ENCODE assay signal across 8 cellular contexts in the genomic region with DNA sequence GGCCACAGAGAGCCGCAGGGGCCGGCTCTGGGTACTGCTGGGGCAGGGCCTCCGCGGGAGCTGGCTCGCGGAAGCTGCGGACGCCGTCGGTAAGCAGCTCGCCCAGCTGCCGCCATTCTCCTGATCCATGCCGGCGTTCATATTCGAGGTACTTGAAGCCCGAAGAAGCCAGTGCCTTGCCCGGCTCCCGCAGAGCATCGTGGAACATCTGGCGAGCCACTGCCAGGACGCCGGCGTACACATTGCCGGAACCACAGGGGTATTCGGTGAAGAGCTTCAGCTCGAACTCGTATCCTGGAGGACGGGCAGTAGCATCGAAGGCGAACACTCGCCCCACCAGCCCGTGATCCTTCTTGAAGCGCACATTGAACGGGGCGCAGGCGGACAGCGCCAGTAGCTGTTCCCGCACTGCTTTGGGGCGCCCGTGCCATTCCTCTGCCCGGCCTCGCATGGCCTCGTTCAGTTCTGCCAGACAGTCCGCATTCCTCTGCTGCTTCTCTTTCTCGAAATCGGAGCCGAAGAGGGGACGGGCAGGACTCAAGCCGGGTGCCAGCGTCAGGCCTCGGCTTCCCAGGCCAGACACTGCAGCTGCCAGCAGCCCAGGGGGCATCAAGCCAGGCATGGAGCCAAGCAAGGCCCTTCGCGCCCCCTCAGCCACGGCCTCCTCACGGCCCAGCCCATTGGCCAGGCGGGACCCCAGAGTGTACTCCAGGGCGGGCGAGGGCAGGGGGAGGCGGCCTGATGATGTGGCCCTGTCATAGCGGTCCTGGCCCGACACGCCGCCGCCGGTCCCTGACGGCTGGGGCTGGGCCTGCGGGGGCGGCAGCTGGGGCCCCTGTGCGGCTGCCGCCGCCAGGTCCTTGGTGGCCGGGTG. TPM values are rescaled to one million over a fixed set of nuclear protein-coding genes. Genes with fewer than 3 reads are reported as not detected.
A peak's percentile ranks its signal among the peaks of the same experiment; 100 is the strongest.
DNase-seq lines count a peak whose midpoint lies in the region; ATAC-seq, FAIRE-seq and TF ChIP-seq lines count a peak whose summit lies in the region.

No MANE protein-coding gene starts in this region.

- no peak overlapping the region for H3K23ac ChIP-seq in IMR-90 (ENCODE audit: low read depth, low read length)

- SMC1A ChIA-PET in GM12878 (lab: Charles Lee; ENCODE audit: uncharacterized antibody, unreplicated experiment): interaction anchor here (0.6 to 3.3 kb wide), 6 partner anchors 12 to 734 kb away, joined by 3 to 13 read pairs (median 6); a partner anchor contains a TSS

- H3K9me1 ChIP-seq in IMR-90 (ENCODE audit: insufficient read depth, low read length): peaks cover 6% of the 10 kb centered on the region; the same call in 1 of the 2 replicates

- H3K14ac ChIP-seq in IMR-90 (replicated peaks; ENCODE audit: low read depth, low read length): no peak overlapping the region

- peaks cover 10% of the 10 kb centered on the region for H3K4me1 ChIP-seq in IMR-90 (ENCODE audit: control insufficient read depth, insufficient read depth, low read length)
- H3K4me1 ChIP-seq in GM12878 (ENCODE audit: control insufficient read depth, insufficient read depth, low read length): peaks cover 26% of the 10 kb centered on the region
- peaks cover 2 to 17% of the 10 kb centered on the region in 2 donors for H3K4me1 ChIP-seq in lung (ENCODE audit: control insufficient read depth in 2 of 2, insufficient read depth in 2 of 2, low read length in 2 of 2)
- H3K4me1 ChIP-seq in upper lobe of left lung: peaks cover 35 to 52% (median 42%) of the 10 kb centered on the region in 4 donors

- TF ChIP-seq CTCF in IMR-90 (conservative IDR thresholded peaks at IDR 0.05; ENCODE audit: low read depth, low read length) (no peak), GM12878 (IDR thresholded peaks at IDR 0.05 in 2 of 3, conservative IDR thresholded peaks at IDR 0.05 in 1 of 3; ENCODE audit: control insufficient read depth in 2 of 3, extremely low read depth in 1 of 3, insufficient read depth in 1 of 3, low read depth in 3 of 3, low read length in 3 of 3) (no peak), lung (IDR thresholded peaks at IDR 0.05; ENCODE audit: control extremely low read depth, extremely low read depth) (no peak), upper lobe of left lung (IDR thresholded peaks at IDR 0.05) (no peak)

- 58% methylated on average over 69 of the region's 72 CpGs; no CpG with 5 or more reads in 1 of the 2 experiments for WGBS in IMR-90 (ENCODE audit: extremely low coverage in 2 of 2, insufficient read length in 1 of 2), 2 experiments
- 74% methylated on average over 63 of the region's 72 CpGs for WGBS in GM12878 (ENCODE audit: insufficient coverage, insufficient replicate concordance, low lambda C conversion rate, missing lambda C conversion rate)
- WGBS in lung, 2 donors: 63 to 72% methylated on average over 68 to 72 of the region's 72 CpGs
- WGBS in upper lobe of left lung, 2 donors: 65 to 81% methylated on average over 54 to 56 of the region's 72 CpGs

- peaks cover 15% of the 10 kb centered on the region for H4K20me1 ChIP-seq in IMR-90 (ENCODE audit: insufficient read depth, low read length)
- H4K20me1 ChIP-seq in GM12878 (ENCODE audit: control insufficient read depth, insufficient read depth): no peaks in the 10 kb centered on the region

- H3K79me1 ChIP-seq in IMR-90 (ENCODE audit: low read depth in 1 of 2, low read length in 2 of 2): peaks cover 8 to 30% of the 10 kb centered on the region in 2 experiments

- peak; percentile 30 to 56 for DNase-seq in NCI-H526 (lab: John Stamatoyannopoulos, UW)
- DNase-seq in NCI-H526 treated with DMSO at 0.1 percent for 48 hours (lab: John Stamatoyannopoulos, UW): no peak
- DNase-seq in IMR-90: no peak
- no peak for DNase-seq in GM12878 (ENCODE audit: low read depth, low spot score)
- no peak for DNase-seq in lung (ENCODE audit: low spot score)
- peak in 1 of 2 donors; percentile 81 for DNase-seq in upper lobe of left lung
- DNase-seq in DMS153 treated with DMSO at 0.1 percent for 48 hours (lab: John Stamatoyannopoulos, UW; ENCODE audit: unreplicated experiment): no peak
- DNase-seq in GOT3 (lab: John Stamatoyannopoulos, UW): no peak

- H3K79me2 ChIP-seq in GM12878 (ENCODE audit: control insufficient read depth, insufficient read depth, low read length): peaks cover 10% of the 10 kb centered on the region

- no peak overlapping the region for H2BK15ac ChIP-seq in IMR-90 (ENCODE audit: low read depth, low read length)

- H3K9ac ChIP-seq in IMR-90 (ENCODE audit: low read depth, low read length): no peak overlapping the region; the same call in 1 of the 2 replicates
- peak overlapping the region; percentile 89; the same call in 1 of the 2 replicates for H3K9ac ChIP-seq in GM12878 (ENCODE audit: control insufficient read depth, insufficient read depth, low read length)

- no peak overlapping the region for H4K5ac ChIP-seq in IMR-90 (ENCODE audit: low read depth, low read length)

- no peaks in the 10 kb centered on the region for H3K9me3 ChIP-seq in IMR-90 (ENCODE audit: control insufficient read depth, insufficient read depth, low read length)
- no peaks in the 10 kb centered on the region for H3K9me3 ChIP-seq in GM12878 (replicated peaks; ENCODE audit: control insufficient read depth, insufficient read depth, low read length)
- no peaks in the 10 kb centered on the region for H3K9me3 ChIP-seq in lung (ENCODE audit: control insufficient read depth in 2 of 2, insufficient read depth in 1 of 2, low read length in 1 of 2)
- H3K9me3 ChIP-seq in upper lobe of left lung: no peaks in the 10 kb centered on the region

- peak overlapping the region; percentile 16; the same call in 1 of the 2 replicates for H3K27ac ChIP-seq in IMR-90 (ENCODE audit: insufficient read depth, low read length)
- peak overlapping the region; percentile 95 for H3K27ac ChIP-seq in GM12878 (ENCODE audit: control insufficient read depth, insufficient read depth)
- H3K27ac ChIP-seq in lung (ENCODE audit: low read depth in 1 of 2, low read length in 1 of 2): peak overlapping the region; percentile 78 to 81
- peak overlapping the region; percentile 87 to 92 (median 90) for H3K27ac ChIP-seq in upper lobe of left lung

- RAD21 ChIA-PET in GM12878 (lab: Charles Lee; ENCODE audit: unreplicated experiment): interaction anchor here (1.6 to 7.6 kb wide), 3 partner anchors 18 to 111 kb away, joined by 6 to 159 read pairs (median 12); a partner anchor contains a TSS

- dilution Hi-C loops in IMR-90 (cut with HindIII; ENCODE audit: low sequenced_read_pairs, unreplicated experiment): no loop called here

- CTCF ChIA-PET in IMR-90 (lab: Yijun Ruan, JAX): interaction anchor here (1.0 kb wide), 1 partner anchor 20 kb away, joined by 3 read pairs; no protein-coding TSS in a partner anchor
- CTCF ChIA-PET in GM12878 (lab: Yijun Ruan, JAX): interaction anchor here (1.2 to 9.1 kb wide), 4 partner anchors 19 to 132 kb away, joined by 3 to 194 read pairs (median 4); a partner anchor contains a TSS

- H3K56ac ChIP-seq in IMR-90 (ENCODE audit: extremely low read depth, insufficient read depth, low read length): no peak overlapping the region

- intact Hi-C loops in IMR-90 (cut with micrococcal nuclease) (loop anchor here (5.0 kb wide), 1 partner anchor 112 kb away; a partner anchor contains a TSS), GM12878 (cut with micrococcal nuclease; ENCODE audit: unreplicated experiment) (no loop called here)

- H3K27me3 ChIP-seq in IMR-90 (ENCODE audit: control insufficient read depth, insufficient read depth, low read length) (no peaks in the 10 kb centered on the region), GM12878 (replicated peaks in 1 of 2; ENCODE audit: control insufficient read depth in 2 of 2, insufficient read depth in 2 of 2, low read length in 1 of 2) (no peaks in the 10 kb centered on the region), lung (ENCODE audit: control insufficient read depth, insufficient read depth) (no peaks in the 10 kb centered on the region), upper lobe of left lung (no peaks in the 10 kb centered on the region)

- TF ChIP-seq RAD21 in IMR-90 (IDR thresholded peaks at IDR 0.05; ENCODE audit: low read length): no peak
- no peak for TF ChIP-seq RAD21 in GM12878 (IDR thresholded peaks at IDR 0.05; ENCODE audit: insufficient read depth, low read depth, low read length)

- ATAC-seq in IMR-90 (ENCODE audit: low read depth): no peak
- peak; percentile 3 for ATAC-seq in GM12878
- no peak for ATAC-seq in lung (ENCODE audit: insufficient read depth, low FRiP score)
- ATAC-seq in upper lobe of left lung (ENCODE audit: low FRiP score in 2 of 2): no peak

- no peak overlapping the region for H2BK20ac ChIP-seq in IMR-90 (ENCODE audit: low read depth, low read length)

- BruUV-seq in IMR-90 (replicated peaks; lab: Mats Ljungman, UMichigan): no TSS peak
- BruUV-seq in GM12878 (replicated peaks; lab: Mats Ljungman, UMichigan): no TSS peak

- H2AK5ac ChIP-seq in IMR-90 (ENCODE audit: low read depth, low read length): peak overlapping the region; percentile 24; the same call in 1 of the 2 replicates

- H2BK120ac ChIP-seq in IMR-90 (ENCODE audit: low read depth, low read length): no peak overlapping the region

- no peak for FAIRE-seq in GM12878 (lab: Jason Lieb, UNC)

- H3K4me2 ChIP-seq in IMR-90 (ENCODE audit: low read depth, low read length) (peak overlapping the region; percentile 67), GM12878 (ENCODE audit: control insufficient read depth, insufficient read depth) (peak overlapping the region; percentile 98)

- H2AFZ ChIP-seq in IMR-90 (replicated peaks; ENCODE audit: low read length, poor library complexity): peak overlapping the region; percentile 95
- no peak overlapping the region for H2AFZ ChIP-seq in GM12878 (ENCODE audit: control insufficient read depth, low read depth, low read length)

- H3K4ac ChIP-seq in IMR-90 (ENCODE audit: low read depth, low read length): no peak overlapping the region

- no peak overlapping the region; a peak in 1 of 4 replicates for H4K8ac ChIP-seq in IMR-90 (ENCODE audit: low read depth in 2 of 2, low read length in 2 of 2)

- in situ Hi-C loops in IMR-90 (cut with MboI; ENCODE audit: low sequenced_read_pairs) (no loop called here), GM12878 (cut with MboI) (no loop called here)

- no peak for TF ChIP-seq EP300 in GM12878 (IDR thresholded peaks at IDR 0.05; ENCODE audit: borderline replicate concordance in 1 of 2, control insufficient read depth in 1 of 2, low read depth in 2 of 2, low read length in 2 of 2)
- no peak for TF ChIP-seq EP300 in upper lobe of left lung (IDR thresholded peaks at IDR 0.05)

- peaks cover 7% of the 10 kb centered on the region; the same call in 1 of the 2 replicates for H3K36me3 ChIP-seq in IMR-90 (ENCODE audit: control insufficient read depth, insufficient read depth, low read length)
- H3K36me3 ChIP-seq in GM12878 (ENCODE audit: control insufficient read depth in 2 of 2, insufficient read depth in 2 of 2, low read length in 1 of 2): peaks cover 0 to 1% of the 10 kb centered on the region in 2 experiments; a peak in 1 of 4 replicates
- H3K36me3 ChIP-seq in lung (ENCODE audit: control insufficient read depth in 2 of 2, insufficient read depth in 2 of 2, low read length in 2 of 2): peaks cover 0 to 10% of the 10 kb centered on the region in 2 donors
- H3K36me3 ChIP-seq in upper lobe of left lung: peaks cover 0 to 12% (median 4%) of the 10 kb centered on the region in 4 donors

- H3K18ac ChIP-seq in IMR-90 (ENCODE audit: low read depth, low read length): no peak overlapping the region

- H2AK9ac ChIP-seq in IMR-90 (replicated peaks; ENCODE audit: low read depth, low read length, poor library complexity): peak overlapping the region; percentile 93

- H3K4me3 ChIP-seq in IMR-90 (ENCODE audit: insufficient read depth, low read depth, low read length): peak overlapping the region; percentile 74
- peak overlapping the region; percentile 68 for H3K4me3 ChIP-seq in GM12878
- H3K4me3 ChIP-seq in lung: peak overlapping the region; percentile 84
- H3K4me3 ChIP-seq in upper lobe of left lung: peak overlapping the region; percentile 72 to 92 (median 82)

- no peak overlapping the region for H2BK5ac ChIP-seq in IMR-90 (ENCODE audit: low read depth, low read length, poor library complexity, severe bottlenecking)

- TF ChIP-seq POLR2A in IMR-90 (IDR thresholded peaks at IDR 0.05; ENCODE audit: low read depth, low read length): no peak
- no peak for TF ChIP-seq POLR2A in GM12878 (IDR thresholded peaks at IDR 0.05; ENCODE audit: low read depth, low read length)
- TF ChIP-seq POLR2A in upper lobe of left lung (IDR thresholded peaks at IDR 0.05): no peak

- POLR2A ChIA-PET in IMR-90 (lab: Charles Lee; ENCODE audit: unreplicated experiment): no interaction called here
- POLR2A ChIA-PET in GM12878 (lab: Charles Lee): interaction anchor here (0.7 to 9.0 kb wide), 4 partner anchors 9 to 21 kb away, joined by 3 to 178 read pairs (median 4); a partner anchor contains a TSS

- no peak overlapping the region for H4K91ac ChIP-seq in IMR-90 (ENCODE audit: insufficient read depth, low read depth, low read length)

RNA-seq across cellular contexts. Expression of a gene that starts 1.0 kb away (rescaled TPM):
- total RNA-seq in IMR-90 (2012; rRNA removed) (4.5 and 5.0 TPM in 2 replicates), GM12878 (2014; rRNA removed) (15.4 and 19.9 TPM in 2 replicates), GM12878 (2014; rRNA removed; fragmentation: Illumina TruSeq; extraction: Trizol) (2.1 and 3.0 TPM in 2 replicates), GM12878 (2021) (23.1 and 24.4 TPM in 2 replicates), lung (10 to 100 TPM; 21.8 to 24.3 TPM), upper lobe of left lung (10 to 100 TPM; 23.2 to 36.5 (median 30.5) TPM)
- polyA plus RNA-seq in IMR-90 (2012; rRNA removed) (8.5 and 11.6 TPM in 2 replicates), GM12878 (2011; rRNA removed) (0.76 and 1.9 TPM in 2 replicates), GM12878 (2014; fragmentation: Illumina TruSeq; extraction: Trizol) (0.30 and 2.0 TPM in 2 replicates), GM12878 (2014; fragmentation: Nextera tagmentation; extraction: Ambion mirVana) (under 1 TPM; 0.31 to 0.69 TPM), GM12878 (2014; rRNA removed) (12.5 and 14.5 TPM in 2 replicates), GM12878 (2016; fragmentation: Nextera tagmentation; extraction: Ambion mirVana) (1 to 10 TPM; 5.8 to 7.9 TPM), lung (10 to 100 TPM; 10.9 to 16.5 TPM)
- 9.6 and 15.7 TPM in 2 replicates for polyA plus RNA-seq in IMR-90 (2012; cell fraction: cytosol; rRNA removed)
- 3.3 and 9.4 TPM in 2 replicates for polyA plus RNA-seq in IMR-90 (2012; cell fraction: nucleus; rRNA removed; ENCODE audit: low replicate concordance)
- 15.6 and 16.9 TPM in 2 replicates for total RNA-seq in GM12878 (2013; cell fraction: nucleolus; rRNA removed)
- 2.0 TPM for polyA plus RNA-seq in GM12878 (2011; ENCODE audit: low read depth)
- 3.1 and 6.3 TPM in 2 replicates for polyA plus RNA-seq in GM12878 (2011; cell fraction: cytosol; rRNA removed)
- polyA plus RNA-seq in GM12878 (2011; cell fraction: nucleus; rRNA removed): 8.8 and 10.9 TPM in 2 replicates
- polyA plus RNA-seq in GM12878 (2012): 5.4 and 7.5 TPM in 2 replicates
- polyA minus RNA-seq in GM12878 (2011; rRNA and poly(A)+ RNA removed): 2.2 and 5.3 TPM in 2 replicates
- polyA minus RNA-seq in GM12878 (2011; cell fraction: cytosol; rRNA and poly(A)+ RNA removed): 5.0 and 5.5 TPM in 2 replicates
- polyA minus RNA-seq in GM12878 (2011; cell fraction: nucleus; rRNA and poly(A)+ RNA removed): 10.6 and 15.7 TPM in 2 replicates

RNA-seq across cellular contexts. Expression of a gene that starts 17.5 kb away (rescaled TPM):
- total RNA-seq in IMR-90 (2012; rRNA removed): 0.28 and 0.36 TPM in 2 replicates
- polyA plus RNA-seq in IMR-90 (2012; rRNA removed): 2.8 and 3.1 TPM in 2 replicates
- 3.4 and 5.0 TPM in 2 replicates for polyA plus RNA-seq in IMR-90 (2012; cell fraction: cytosol; rRNA removed)
- polyA plus RNA-seq in IMR-90 (2012; cell fraction: nucleus; rRNA removed; ENCODE audit: low replicate concordance): 8.9 and 14.7 TPM in 2 replicates
- 4.3 and 5.0 TPM in 2 replicates for total RNA-seq in GM12878 (2013; cell fraction: nucleolus; rRNA removed)
- total RNA-seq in GM12878 (2014; rRNA removed): 1.7 and 2.1 TPM in 2 replicates
- 1.1 and 1.2 TPM in 2 replicates for total RNA-seq in GM12878 (2014; rRNA removed; fragmentation: Illumina TruSeq; extraction: Trizol)
- total RNA-seq in GM12878 (2021): 9.4 TPM in 2 replicates
- polyA plus RNA-seq in GM12878 (2011; ENCODE audit: low read depth): 0.52 TPM
- 0.52 and 1.1 TPM in 2 replicates for polyA plus RNA-seq in GM12878 (2011; rRNA removed)
- polyA plus RNA-seq in GM12878 (2011; cell fraction: cytosol; rRNA removed): 2.0 and 2.4 TPM in 2 replicates
- 4.4 and 5.6 TPM in 2 replicates for polyA plus RNA-seq in GM12878 (2011; cell fraction: nucleus; rRNA removed)
- polyA plus RNA-seq in GM12878 (2012): 3.8 and 4.8 TPM in 2 replicates
- polyA plus RNA-seq in GM12878 (2014; fragmentation: Illumina TruSeq; extraction: Trizol): 0.92 and 2.3 TPM in 2 replicates
- polyA plus RNA-seq in GM12878 (2014; fragmentation: Nextera tagmentation; extraction: Ambion mirVana): 1 to 10 TPM in 1 of 2 experiments, under 1 TPM in 1; 0.47 to 1.7 TPM
- polyA plus RNA-seq in GM12878 (2014; rRNA removed): 4.6 and 5.8 TPM in 2 replicates
- polyA plus RNA-seq in GM12878 (2016; fragmentation: Nextera tagmentation; extraction: Ambion mirVana): 1 to 10 TPM in 1 of 2 experiments, under 1 TPM in 1; 0.70 to 1.1 TPM
- 0.44 and 0.46 TPM in 2 replicates for polyA minus RNA-seq in GM12878 (2011; rRNA and poly(A)+ RNA removed)
- 1.2 TPM in 2 replicates for polyA minus RNA-seq in GM12878 (2011; cell fraction: cytosol; rRNA and poly(A)+ RNA removed)
- 1.2 and 2.5 TPM in 2 replicates for polyA minus RNA-seq in GM12878 (2011; cell fraction: nucleus; rRNA and poly(A)+ RNA removed)
- 1 to 10 TPM; 2.9 to 6.7 TPM for total RNA-seq in lung
- 1 to 10 TPM; 3.8 to 5.3 TPM for polyA plus RNA-seq in lung
- 10 to 100 TPM in 2 of 6 donors, 1 to 10 TPM in 4; 2.3 to 13.6 (median 9.2) TPM for total RNA-seq in upper lobe of left lung

RNA-seq across cellular contexts. Expression of a gene that starts 20.8 kb away (rescaled TPM):
- total RNA-seq in IMR-90 (2012; rRNA removed) (not detected in 2 replicates), GM12878 (2014; rRNA removed) (0.11 TPM in 2 replicates), GM12878 (2014; rRNA removed; fragmentation: Illumina TruSeq; extraction: Trizol) (0.09 TPM in 1 of 2 replicates, not detected in the other), GM12878 (2021) (0.31 TPM in 1 of 2 replicates, not detected in the other), lung (under 1 TPM; 0.43 to 0.49 TPM), upper lobe of left lung (1 to 10 TPM in 1 of 6 donors, under 1 TPM in 2, not detected in 3; 0.46 to 1.2 (median 0.46) TPM)
- polyA plus RNA-seq in IMR-90 (2012; rRNA removed) (not detected in 2 replicates), GM12878 (2011; rRNA removed) (0.65 and 0.83 TPM in 2 replicates), GM12878 (2014; fragmentation: Illumina TruSeq; extraction: Trizol) (not detected in 2 replicates), GM12878 (2014; fragmentation: Nextera tagmentation; extraction: Ambion mirVana) (under 1 TPM in 1 of 2 experiments, not detected in 1; 0.04 TPM), GM12878 (2014; rRNA removed) (0.05 TPM in 2 replicates), GM12878 (2016; fragmentation: Nextera tagmentation; extraction: Ambion mirVana) (not detected), lung (under 1 TPM; 0.53 to 0.68 TPM)
- 0.01 TPM in 1 of 2 replicates, not detected in the other for polyA plus RNA-seq in IMR-90 (2012; cell fraction: cytosol; rRNA removed)
- not detected in 2 replicates for polyA plus RNA-seq in IMR-90 (2012; cell fraction: nucleus; rRNA removed; ENCODE audit: low replicate concordance)
- total RNA-seq in GM12878 (2013; cell fraction: nucleolus; rRNA removed): 0.44 TPM in 1 of 2 replicates, not detected in the other
- polyA plus RNA-seq in GM12878 (2011; ENCODE audit: low read depth): not detected
- 0.60 and 1.1 TPM in 2 replicates for polyA plus RNA-seq in GM12878 (2011; cell fraction: cytosol; rRNA removed)
- polyA plus RNA-seq in GM12878 (2011; cell fraction: nucleus; rRNA removed): 0.37 and 0.78 TPM in 2 replicates
- polyA plus RNA-seq in GM12878 (2012): 0.18 TPM in 1 of 2 replicates, not detected in the other
- polyA minus RNA-seq in GM12878 (2011; rRNA and poly(A)+ RNA removed): 0.51 and 0.93 TPM in 2 replicates
- polyA minus RNA-seq in GM12878 (2011; cell fraction: cytosol; rRNA and poly(A)+ RNA removed): 0.62 TPM in 1 of 2 replicates, not detected in the other
- polyA minus RNA-seq in GM12878 (2011; cell fraction: nucleus; rRNA and poly(A)+ RNA removed): 0.67 TPM in 1 of 2 replicates, not detected in the other

RNA-seq across cellular contexts. Expression of a gene that starts 22.0 kb away (rescaled TPM):
- 33.6 and 35.3 TPM in 2 replicates for total RNA-seq in IMR-90 (2012; rRNA removed)
- polyA plus RNA-seq in IMR-90 (2012; rRNA removed): 70.0 and 71.5 TPM in 2 replicates
- polyA plus RNA-seq in IMR-90 (2012; cell fraction: cytosol; rRNA removed): 32.0 and 52.6 TPM in 2 replicates
- 124 and 193 TPM in 2 replicates for polyA plus RNA-seq in IMR-90 (2012; cell fraction: nucleus; rRNA removed; ENCODE audit: low replicate concordance)
- 125 and 148 TPM in 2 replicates for total RNA-seq in GM12878 (2013; cell fraction: nucleolus; rRNA removed)
- 41.3 and 51.1 TPM in 2 replicates for total RNA-seq in GM12878 (2014; rRNA removed)
- 30.3 and 33.9 TPM in 2 replicates for total RNA-seq in GM12878 (2014; rRNA removed; fragmentation: Illumina TruSeq; extraction: Trizol)
- total RNA-seq in GM12878 (2021): 107 and 109 TPM in 2 replicates
- polyA plus RNA-seq in GM12878 (2011; ENCODE audit: low read depth): 39.2 TPM
- polyA plus RNA-seq in GM12878 (2011; rRNA removed): 65.6 and 105 TPM in 2 replicates
- 89.6 and 90.4 TPM in 2 replicates for polyA plus RNA-seq in GM12878 (2011; cell fraction: cytosol; rRNA removed)
- polyA plus RNA-seq in GM12878 (2011; cell fraction: nucleus; rRNA removed): 259 and 261 TPM in 2 replicates
- 59.8 and 68.6 TPM in 2 replicates for polyA plus RNA-seq in GM12878 (2012)
- 46.5 and 72.4 TPM in 2 replicates for polyA plus RNA-seq in GM12878 (2014; fragmentation: Illumina TruSeq; extraction: Trizol)
- under 1 TPM; 0.49 to 0.79 TPM for polyA plus RNA-seq in GM12878 (2014; fragmentation: Nextera tagmentation; extraction: Ambion mirVana)
- 88.0 and 99.6 TPM in 2 replicates for polyA plus RNA-seq in GM12878 (2014; rRNA removed)
- polyA plus RNA-seq in GM12878 (2016; fragmentation: Nextera tagmentation; extraction: Ambion mirVana): 10 to 100 TPM; 30.4 to 30.8 TPM
- 126 and 141 TPM in 2 replicates for polyA minus RNA-seq in GM12878 (2011; rRNA and poly(A)+ RNA removed)
- polyA minus RNA-seq in GM12878 (2011; cell fraction: cytosol; rRNA and poly(A)+ RNA removed): 41.4 and 56.8 TPM in 2 replicates
- 34.8 and 61.6 TPM in 2 replicates for polyA minus RNA-seq in GM12878 (2011; cell fraction: nucleus; rRNA and poly(A)+ RNA removed)
- 10 to 100 TPM; 47.5 to 82.1 TPM for total RNA-seq in lung
- polyA plus RNA-seq in lung: 100 to 1,000 TPM in 1 of 2 donors, 10 to 100 TPM in 1; 40.3 to 125 TPM
- 100 to 1,000 TPM in 2 of 6 donors, 10 to 100 TPM in 4; 35.0 to 345 (median 76.0) TPM for total RNA-seq in upper lobe of left lung

RNA-seq across cellular contexts. Expression of a gene that starts 29.7 kb away (rescaled TPM):
- total RNA-seq in IMR-90 (2012; rRNA removed) (not detected in 2 replicates), GM12878 (2014; rRNA removed) (not detected in 2 replicates), GM12878 (2014; rRNA removed; fragmentation: Illumina TruSeq; extraction: Trizol) (not detected in 2 replicates), GM12878 (2021) (not detected in 2 replicates), lung (not detected), upper lobe of left lung (not detected)
- polyA plus RNA-seq in IMR-90 (2012; rRNA removed) (not detected in 2 replicates), GM12878 (2011; rRNA removed) (not detected in 2 replicates), GM12878 (2014; fragmentation: Illumina TruSeq; extraction: Trizol) (not detected in 2 replicates), GM12878 (2014; fragmentation: Nextera tagmentation; extraction: Ambion mirVana) (not detected), GM12878 (2014; rRNA removed) (0.04 TPM in 1 of 2 replicates, not detected in the other), GM12878 (2016; fragmentation: Nextera tagmentation; extraction: Ambion mirVana) (not detected), lung (not detected)
- polyA plus RNA-seq in IMR-90 (2012; cell fraction: cytosol; rRNA removed): not detected in 2 replicates
- polyA plus RNA-seq in IMR-90 (2012; cell fraction: nucleus; rRNA removed; ENCODE audit: low replicate concordance): not detected in 2 replicates
- total RNA-seq in GM12878 (2013; cell fraction: nucleolus; rRNA removed): not detected in 2 replicates
- not detected for polyA plus RNA-seq in GM12878 (2011; ENCODE audit: low read depth)
- polyA plus RNA-seq in GM12878 (2011; cell fraction: cytosol; rRNA removed): not detected in 2 replicates
- not detected in 2 replicates for polyA plus RNA-seq in GM12878 (2011; cell fraction: nucleus; rRNA removed)
- not detected in 2 replicates for polyA plus RNA-seq in GM12878 (2012)
- polyA minus RNA-seq in GM12878 (2011; rRNA and poly(A)+ RNA removed): not detected in 2 replicates
- not detected in 2 replicates for polyA minus RNA-seq in GM12878 (2011; cell fraction: cytosol; rRNA and poly(A)+ RNA removed)
- polyA minus RNA-seq in GM12878 (2011; cell fraction: nucleus; rRNA and poly(A)+ RNA removed): not detected in 2 replicates

Comparison
In these comparisons a context has a peak if more than half of its experiments do, and no peak if none do; other contexts are left out.
1. DNase-seq: peak in NCI-H526 (2 of 2); none in NCI-H526 treated with DMSO at 0.1 percent for 48 hours (single experiment), IMR-90 (single experiment), GM12878 (single experiment), lung (single experiment), DMS153 treated with DMSO at 0.1 percent for 48 hours (single experiment) and GOT3 (single experiment).
2. H3K27ac ChIP-seq: peak in every context shown above with its lines; median percentile 95 in GM12878; 90 in upper lobe of left lung; 80 in lung; 16 in IMR-90.
3. Peak in every context shown above with its lines, with median percentiles within 50 percentile points of each other: H3K4me3 ChIP-seq.